13 cellular contexts compared by ENCODE assay signal in genomic region chr12:85273411-85274075, GRCh38. TPM values are rescaled to one million over a fixed set of nuclear protein-coding genes. Genes with fewer than 3 reads are reported as not detected.
A peak's percentile ranks its signal among the peaks of the same experiment; 100 is the strongest.
DNase-seq lines count a peak whose midpoint lies in the region; ATAC-seq, FAIRE-seq and TF ChIP-seq lines count a peak whose summit lies in the region.
"Had no signal": no experiment of that assay in that cellular context is flagged by ENCODE, and none has a peak within 500 bp of the region (broad histone marks: within the 10 kb centered on the region; RNA-seq: fewer than 3 reads in every experiment).

No MANE protein-coding gene starts in this region.

- 21% methylated on average over 32 of the region's 32 CpGs for WGBS in GM12878 (ENCODE audit: insufficient coverage, insufficient replicate concordance, low lambda C conversion rate, missing lambda C conversion rate)

- H3K9ac ChIP-seq in GM12878 (ENCODE audit: control insufficient read depth, insufficient read depth, low read length) (no peak overlapping the region), neural progenitor cell (no peak overlapping the region)

- in situ Hi-C loops in GM12878 (cut with MboI) = no loop called here

- CTCF ChIA-PET in GM12878 (lab: Yijun Ruan, JAX) = no interaction called here

- no peak overlapping the region for H3K4me3 ChIP-seq in GM12878
- H3K4me3 ChIP-seq in neural progenitor cell = no peak overlapping the region

- no TSS peak for BruUV-seq in GM12878 (replicated peaks; lab: Mats Ljungman, UMichigan)

- H3K79me2 ChIP-seq in GM12878 (ENCODE audit: control insufficient read depth, insufficient read depth, low read length) (no peaks in the 10 kb centered on the region), neural progenitor cell (ENCODE audit: low read depth) (no peaks in the 10 kb centered on the region)

- peaks cover 4% of the 10 kb centered on the region for H3K4me1 Mint-ChIP-seq in neural progenitor cell
- H3K4me1 Mint-ChIP-seq: T-helper 17 cell had no signal

- H3K9me3 Mint-ChIP-seq in neural progenitor cell = peaks cover 6% of the 10 kb centered on the region
- H3K9me3 Mint-ChIP-seq: activated T-cell treated with anti-CD3 and anti-CD28 coated beads, Interleukin-2, amount 50 U/mL, for 24 hours had no signal

- H3F3A ChIP-seq in neural progenitor cell (ENCODE audit: low read depth) = no peaks in the 10 kb centered on the region

- no peak for TF ChIP-seq RAD21 in GM12878 (IDR thresholded peaks at IDR 0.05; ENCODE audit: insufficient read depth, low read depth, low read length)

- no peak for FAIRE-seq in GM12878 (lab: Jason Lieb, UNC)

- H3K4me2 ChIP-seq in GM12878 (ENCODE audit: control insufficient read depth, insufficient read depth) (no peak overlapping the region), neural progenitor cell (peak overlapping the region; percentile 46)

- H3K4me3 Mint-ChIP-seq in neural progenitor cell = no peak overlapping the region
- H3K4me3 Mint-ChIP-seq: activated T-cell treated with anti-CD3 and anti-CD28 coated beads, Interleukin-2, amount 50 U/mL, for 24 hours; T-helper 17 cell had no signal

- RAD21 ChIA-PET in GM12878 (lab: Charles Lee; ENCODE audit: unreplicated experiment) = no interaction called here

- TF ChIP-seq CTCF in GM12878 (IDR thresholded peaks at IDR 0.05 in 2 of 3, conservative IDR thresholded peaks at IDR 0.05 in 1 of 3; ENCODE audit: control insufficient read depth in 2 of 3, extremely low read depth in 1 of 3, insufficient read depth in 1 of 3, low read depth in 3 of 3, low read length in 3 of 3) = no peak
- no peak for TF ChIP-seq CTCF in neural progenitor cell (IDR thresholded peaks at IDR 0.05)

- no peak for TF ChIP-seq POLR2A in GM12878 (IDR thresholded peaks at IDR 0.05; ENCODE audit: low read depth, low read length)

- no peaks in the 10 kb centered on the region for H3K4me1 ChIP-seq in GM12878 (ENCODE audit: control insufficient read depth, insufficient read depth, low read length)
- no peaks in the 10 kb centered on the region for H3K4me1 ChIP-seq in neural progenitor cell

- H2AFZ ChIP-seq in GM12878 (ENCODE audit: control insufficient read depth, low read depth, low read length) = no peak overlapping the region
- peak overlapping the region; percentile 66 for H2AFZ ChIP-seq in neural progenitor cell (replicated peaks)

- H3K27me3 Mint-ChIP-seq in neural progenitor cell (ENCODE audit: insufficient read depth, low read depth) = peaks cover 52% of the 10 kb centered on the region

- H3K27me3 ChIP-seq in GM12878 (replicated peaks in 1 of 2; ENCODE audit: control insufficient read depth in 2 of 2, insufficient read depth in 2 of 2, low read length in 1 of 2) (peaks cover 5 to 8% of the 10 kb centered on the region in 2 experiments), neural progenitor cell (peaks cover 88% of the 10 kb centered on the region)

- ATAC-seq in GM19372 (IDR thresholded peaks at IDR 0.05; ENCODE audit: low read depth, unreplicated experiment) = peak; percentile 76
- ATAC-seq in HG02798 (IDR thresholded peaks at IDR 0.05; ENCODE audit: poor library complexity, unreplicated experiment) = peak; percentile 71
- ATAC-seq in GM12878 = peak; percentile 47; the same call in 2 of the 3 replicates
- no peak for ATAC-seq in HG03280 (IDR thresholded peaks at IDR 0.05; ENCODE audit: unreplicated experiment)
- ATAC-seq: T-helper 17 cell had no signal

- H3K9me3 ChIP-seq in GM12878 (replicated peaks; ENCODE audit: control insufficient read depth, insufficient read depth, low read length) (no peaks in the 10 kb centered on the region; the same call in 2 of the 3 replicates), neural progenitor cell (ENCODE audit: low read depth) (no peaks in the 10 kb centered on the region)

- no peak for DNase-seq in GM12878 (ENCODE audit: low read depth, low spot score)
- DNase-seq in neural progenitor cell (ENCODE audit: low spot score) = peak; percentile 30
- DNase-seq in NCI-H69 (lab: John Stamatoyannopoulos, UW) = no peak
- DNase-seq in activated CD8-positive, alpha-beta memory T cell treated with anti-CD3 and anti-CD28 coated beads, Interleukin-2, amount 50 U/mL, for 4 hours = no peak
- no peak for DNase-seq in DMS114 treated with DMSO at 0.1 percent for 48 hours (lab: John Stamatoyannopoulos, UW; ENCODE audit: unreplicated experiment)
- DNase-seq: activated T-cell treated with anti-CD3 and anti-CD28 coated beads, Interleukin-2, amount 50 U/mL, for 24 hours; Karpas-422; NCI-H526 treated with DMSO at 0.1 percent for 48 hours; stimulated activated naive CD4-positive, alpha-beta T cell; T-helper 17 cell had no signal

- H3K27ac ChIP-seq in GM12878 (ENCODE audit: control insufficient read depth, insufficient read depth) = no peak overlapping the region
- no peak overlapping the region for H3K27ac ChIP-seq in neural progenitor cell

- no peaks in the 10 kb centered on the region for H4K20me1 ChIP-seq in GM12878 (ENCODE audit: control insufficient read depth, insufficient read depth)
- no peaks in the 10 kb centered on the region for H4K20me1 ChIP-seq in neural progenitor cell (ENCODE audit: low read depth)

- SMC1A ChIA-PET in GM12878 (lab: Charles Lee; ENCODE audit: uncharacterized antibody, unreplicated experiment) = no interaction called here

- H3K36me3 ChIP-seq in GM12878 (ENCODE audit: control insufficient read depth in 2 of 2, insufficient read depth in 2 of 2, low read length in 1 of 2) = no peaks in the 10 kb centered on the region
- H3K36me3 ChIP-seq in neural progenitor cell = no peaks in the 10 kb centered on the region

- TF ChIP-seq EP300 in GM12878 (IDR thresholded peaks at IDR 0.05; ENCODE audit: borderline replicate concordance in 1 of 2, control insufficient read depth in 1 of 2, low read depth in 2 of 2, low read length in 2 of 2) = no peak

- H3K27ac Mint-ChIP-seq in neural progenitor cell = no peak overlapping the region
- H3K27ac Mint-ChIP-seq: activated T-cell treated with anti-CD3 and anti-CD28 coated beads, Interleukin-2, amount 50 U/mL, for 24 hours; T-helper 17 cell had no signal

- intact Hi-C loops in GM12878 (cut with micrococcal nuclease; ENCODE audit: unreplicated experiment) = no loop called here

- H3K36me3 Mint-ChIP-seq in neural progenitor cell = peaks cover 2% of the 10 kb centered on the region

- POLR2A ChIA-PET in GM12878 (lab: Charles Lee) = no interaction called here

TF ChIP-seq in GM12878, 131 proteins besides CTCF, POLR2A, EP300 and RAD21:
- TF ChIP-seq RUNX3 (IDR thresholded peaks at IDR 0.05; ENCODE audit: low read length) (0 out of 2 replicates have a peak, but pooled peaks have one; percentile 14), JUND (IDR thresholded peaks at IDR 0.05; ENCODE audit: low read depth, low read length) (no peak)
TF ChIP-seq in GM12878: peak in this region for 1.

RNA-seq across cellular contexts. Expression of gene ALX1, which starts 6.5 kb away (rescaled TPM):
- not detected in 2 replicates for total RNA-seq in GM12878 (2013; cell fraction: nucleolus; rRNA removed)
- total RNA-seq in GM12878 (2014; rRNA removed) (not detected in 2 replicates), GM12878 (2014; rRNA removed; fragmentation: Illumina TruSeq; extraction: Trizol) (not detected in 2 replicates), GM12878 (2021) (not detected in 2 replicates), neural progenitor cell (ENCODE audit: low replicate concordance) (3.9 and 5.6 TPM in 2 replicates)
- not detected for polyA plus RNA-seq in GM12878 (2011; ENCODE audit: low read depth)
- polyA plus RNA-seq in GM12878 (2011; rRNA removed) (not detected in 2 replicates), GM12878 (2014; fragmentation: Illumina TruSeq; extraction: Trizol) (not detected in 2 replicates), GM12878 (2014; fragmentation: Nextera tagmentation; extraction: Ambion mirVana) (under 1 TPM in 1 of 2 experiments, not detected in 1; 0.06 TPM), GM12878 (2014; rRNA removed) (not detected in 2 replicates), GM12878 (2016; fragmentation: Nextera tagmentation; extraction: Ambion mirVana) (not detected)
- polyA plus RNA-seq in GM12878 (2011; cell fraction: cytosol; rRNA removed) = not detected in 2 replicates
- not detected in 2 replicates for polyA plus RNA-seq in GM12878 (2011; cell fraction: nucleus; rRNA removed)
- not detected in 2 replicates for polyA plus RNA-seq in GM12878 (2012)
- not detected in 2 replicates for polyA minus RNA-seq in GM12878 (2011; rRNA and poly(A)+ RNA removed)
- polyA minus RNA-seq in GM12878 (2011; cell fraction: cytosol; rRNA and poly(A)+ RNA removed) = 0.62 TPM in 1 of 2 replicates, not detected in the other
- not detected in 2 replicates for polyA minus RNA-seq in GM12878 (2011; cell fraction: nucleus; rRNA and poly(A)+ RNA removed)
- total RNA-seq: T-helper 17 cell had no signal
